Comparison of ENCODE assay signal across 21 cellular contexts in the genomic region with DNA sequence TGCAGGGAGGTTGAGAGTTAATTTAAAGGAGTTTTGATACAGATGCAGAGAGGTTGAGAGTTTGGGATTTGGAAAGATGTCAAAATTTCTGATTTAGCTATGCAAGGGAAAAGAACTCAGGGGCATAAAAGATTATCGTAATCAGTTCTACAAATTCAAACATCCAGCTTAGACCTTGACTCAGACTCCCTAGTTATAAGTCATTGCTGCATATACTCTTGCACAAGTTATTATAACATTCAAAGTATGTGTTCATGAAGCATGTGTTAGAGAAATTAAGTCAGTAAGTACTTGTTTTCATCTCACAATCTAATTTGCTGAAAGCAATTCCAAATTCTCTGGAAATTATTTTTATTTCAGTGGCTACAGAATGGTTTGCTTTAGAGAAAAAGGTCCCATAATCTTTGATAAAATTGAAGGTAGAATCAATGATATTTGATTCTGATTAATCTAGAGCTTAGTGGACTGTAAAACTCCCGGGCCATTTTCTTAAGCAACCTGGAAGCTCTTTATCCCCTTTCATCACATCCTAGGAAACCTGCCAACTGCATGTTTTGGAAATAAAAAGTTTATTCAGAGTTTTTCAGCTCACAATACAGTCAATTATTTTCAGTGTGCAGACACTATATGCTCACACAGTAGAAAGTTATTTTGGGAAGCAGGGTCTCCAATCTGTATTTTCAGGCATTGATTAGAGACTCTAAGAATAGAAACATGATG.
"Had no signal": no experiment of that assay in that cellular context is flagged by ENCODE, and none has a peak within 500 bp of the region (broad histone marks: within the 10 kb centered on the region; RNA-seq: fewer than 3 reads in every experiment).

No MANE protein-coding gene starts in this region.

- H3K4me3 ChIP-seq: psoas muscle, tibial nerve had no signal

- DNase-seq: activated CD8-positive, alpha-beta memory T cell treated with anti-CD3 and anti-CD28 coated beads for 24 hours; activated CD8-positive, alpha-beta memory T cell treated with anti-CD3 and anti-CD28 coated beads, Interleukin-2, amount 50 U/mL, for 4 hours; activated naive CD4-positive, alpha-beta T cell; activated T-cell treated with anti-CD3 and anti-CD28 coated beads, Interleukin-2, amount 50 U/mL, for 4 hours; amniotic stem cell; effector memory CD8-positive, alpha-beta T cell; islet precursor cell; left cardiac atrium; midbrain; psoas muscle; right cardiac atrium; small intestine; stimulated activated CD4-positive, alpha-beta T cell treated with anti-CD3 and anti-CD28 coated beads, Interleukin-2, amount 100 ng/mL, for 24 hours; stimulated activated naive CD8-positive, alpha-beta T cell treated with anti-CD3 and anti-CD28 coated beads, Interleukin-15, amount 100 ng/mL, for 72 hours; T-cell; WERI-Rb-1 had no signal

- ATAC-seq: activated T-cell treated with anti-CD3 and anti-CD28 coated beads, Interleukin-2, amount 50 U/mL, for 4 hours; effector memory CD8-positive, alpha-beta T cell; esophagus mucosa; left cardiac atrium; natural killer cell treated with Interleukin-12 subunit alpha and Interleukin-12 subunit beta and Interleukin-15 and Interleukin-18, amount 100 ng/mL, for 72 hours; psoas muscle; right cardiac atrium; SK-N-SH treated with all-trans-retinoic acid at 6 μM for 48 hours; stimulated activated effector memory CD8-positive, alpha-beta T cell treated with anti-CD3 and anti-CD28 coated beads, Interleukin-12 subunit alpha, Interleukin-12 subunit beta, amount 100 ng/mL, for 72 hours; stimulated activated naive CD8-positive, alpha-beta T cell treated with anti-CD3 and anti-CD28 coated beads, Interleukin-15, amount 100 ng/mL, for 72 hours; T-cell had no signal
